8 cellular contexts compared by ENCODE assay signal in genomic region chr17:69325518-69326301, GRCh38. TPM values are rescaled to one million over a fixed set of nuclear protein-coding genes. Genes with fewer than 3 reads are reported as not detected.
DNase-seq lines count a peak whose midpoint lies in the region; ATAC-seq and TF ChIP-seq lines count a peak whose summit lies in the region.

No MANE protein-coding gene starts in this region.

- no peak overlapping the region for H2AFZ ChIP-seq in mesenchymal stem cell (ENCODE audit: low read depth, low read length)

- POLR2A ChIA-PET in A673 (lab: Charles Lee; ENCODE audit: low non-redundant PET): no interaction called here

- no peak overlapping the region for H2BK12ac ChIP-seq in mesenchymal stem cell (ENCODE audit: low read length in 2 of 2)

- H3K36me3 ChIP-seq in A673 (ENCODE audit: insufficient read depth, low read length, poor library complexity, severe bottlenecking) (no peaks in the 10 kb centered on the region), mesenchymal stem cell (ENCODE audit: control insufficient read depth in 1 of 2, insufficient read depth in 2 of 2, low read depth in 1 of 2, low read length in 2 of 2) (no peaks in the 10 kb centered on the region)

- H4K91ac ChIP-seq in mesenchymal stem cell (ENCODE audit: low read length): no peak overlapping the region

- H3K4me3 Mint-ChIP-seq in HFFc6 (peak overlapping the region; percentile 90), brain (peak overlapping the region; percentile 90 to 96 (median 92))

- no peak overlapping the region for H4K8ac ChIP-seq in mesenchymal stem cell (ENCODE audit: low read length)

- H3K4me3 ChIP-seq in A673 (ENCODE audit: low read depth, low read length, poor library complexity, severe bottlenecking) (peak overlapping the region; percentile 75), mesenchymal stem cell (ENCODE audit: insufficient read depth in 1 of 2, low read depth in 1 of 2, low read length in 2 of 2) (peak overlapping the region in 1 of 2 experiments; percentile 89)

- peaks cover 11% of the 10 kb centered on the region for H3K79me1 ChIP-seq in mesenchymal stem cell (replicated peaks; ENCODE audit: low read length, poor library complexity, severe bottlenecking)

- H3K23ac ChIP-seq in mesenchymal stem cell (ENCODE audit: low read length in 2 of 2): no peak overlapping the region

- H3K9ac ChIP-seq in mesenchymal stem cell (ENCODE audit: low read length): peak overlapping the region; percentile 90

- CTCF ChIA-PET in A673 (lab: Charles Lee): interaction anchor here (1.1 kb wide), 1 partner anchor 10 kb away, joined by 3 read pairs; no protein-coding TSS in a partner anchor

- no peak for TF ChIP-seq CTCF in A673 (conservative IDR thresholded peaks at IDR 0.05; ENCODE audit: low read depth, low read length)
- TF ChIP-seq CTCF in HFFc6 (IDR thresholded peaks at IDR 0.05): no peak
- no peak for TF ChIP-seq CTCF in brain (conservative IDR thresholded peaks at IDR 0.05)

- H3K27ac ChIP-seq in A673 (ENCODE audit: low read depth, low read length, poor library complexity, severe bottlenecking) (no peak overlapping the region), mesenchymal stem cell (ENCODE audit: low read length, poor library complexity, severe bottlenecking) (no peak overlapping the region)

- intact Hi-C loops in A673 (cut with micrococcal nuclease; ENCODE audit: unreplicated experiment): no loop called here

- DNase-seq in A673 (ENCODE audit: low spot score) (no peak), HFFc6 (no peak), mesenchymal stem cell (no peak), mucosa of gallbladder (ENCODE audit: low spot score) (no peak)

- H3K14ac ChIP-seq in mesenchymal stem cell (ENCODE audit: low read length in 2 of 2): no peak overlapping the region

- H2BK5ac ChIP-seq in mesenchymal stem cell (ENCODE audit: low read depth, low read length, poor library complexity, severe bottlenecking): no peak overlapping the region

- WGBS in mesenchymal stem cell: 80% methylated on average over 8 of the region's 12 CpGs

- ATAC-seq in GM19023 (IDR thresholded peaks at IDR 0.05; ENCODE audit: unreplicated experiment) (no peak), GM18498 (IDR thresholded peaks at IDR 0.05; ENCODE audit: unreplicated experiment) (no peak), GM18873 (IDR thresholded peaks at IDR 0.05; ENCODE audit: low FRiP score, unreplicated experiment) (no peak)

- no peak overlapping the region for H2BK15ac ChIP-seq in mesenchymal stem cell (ENCODE audit: low read depth, poor library complexity, severe bottlenecking)

- H3K4me1 Mint-ChIP-seq in HFFc6 (ENCODE audit: low read depth) (peaks cover 22% of the 10 kb centered on the region), brain (peaks cover 34% of the 10 kb centered on the region)

- H3K27me3 Mint-ChIP-seq in HFFc6 (ENCODE audit: insufficient read depth): peaks cover 8% of the 10 kb centered on the region
- H3K27me3 Mint-ChIP-seq in brain: peaks cover 22% of the 10 kb centered on the region

- no peaks in the 10 kb centered on the region for H3K9me3 Mint-ChIP-seq in HFFc6
- H3K9me3 Mint-ChIP-seq in brain: peaks cover 0 to 9% (median 0%) of the 10 kb centered on the region in 5 experiments

- H2BK120ac ChIP-seq in mesenchymal stem cell (ENCODE audit: low read depth, low read length): no peak overlapping the region

- H3K9me3 ChIP-seq in A673 (ENCODE audit: low read depth, low read length, poor library complexity, severe bottlenecking) (no peaks in the 10 kb centered on the region), mesenchymal stem cell (ENCODE audit: control insufficient read depth, low read length) (no peaks in the 10 kb centered on the region)

- H3K4me2 ChIP-seq in mesenchymal stem cell (ENCODE audit: low read length, poor library complexity, severe bottlenecking): peak overlapping the region; percentile 97

- H3K27ac Mint-ChIP-seq in HFFc6 (peak overlapping the region; percentile 20; the same call in 1 of the 2 replicates), brain (peak overlapping the region; percentile 25 to 92 (median 58))

- H3K4me1 ChIP-seq in A673 (ENCODE audit: insufficient read depth, low read length, poor library complexity, severe bottlenecking) (peaks cover 5% of the 10 kb centered on the region), mesenchymal stem cell (ENCODE audit: control insufficient read depth, insufficient read depth, low read depth, low read length) (peaks cover 6% of the 10 kb centered on the region)

- H2AK5ac ChIP-seq in mesenchymal stem cell (ENCODE audit: low read length, severe bottlenecking): no peak overlapping the region

- no peak overlapping the region for H3K18ac ChIP-seq in mesenchymal stem cell (ENCODE audit: low read depth in 1 of 2, low read length in 2 of 2)

- no peak overlapping the region for H3K4ac ChIP-seq in mesenchymal stem cell (ENCODE audit: low read depth in 1 of 2, low read length in 2 of 2)

- BruUV-seq in A673 (replicated peaks; lab: Mats Ljungman, UMichigan): no TSS peak

- H3K36me3 Mint-ChIP-seq in HFFc6 (ENCODE audit: low read depth) (no peaks in the 10 kb centered on the region), brain (no peaks in the 10 kb centered on the region)

- H3K27me3 ChIP-seq in A673 (replicated peaks; ENCODE audit: insufficient read depth, low read depth, low read length, poor library complexity) (no peaks in the 10 kb centered on the region), mesenchymal stem cell (ENCODE audit: control insufficient read depth in 1 of 2, insufficient read depth in 1 of 2, low read length in 2 of 2) (no peaks in the 10 kb centered on the region)

RNA-seq across cellular contexts. Expression of gene ABCA5, which starts 1.2 kb away (rescaled TPM):
- total RNA-seq in A673 (2021): 11.7 and 14.7 TPM in 2 replicates
- 1 to 10 TPM; 4.7 to 8.5 (median 5.3) TPM for total RNA-seq in HFFc6 (2021; fragmentation: NEBNext Ultra II Directional; extraction: Animal tissue kit (Norgen Biotek cat#: 25700))
- 3.1 TPM for polyA plus RNA-seq in brain (ENCODE audit: insufficient read depth, low read depth, low replicate concordance)
- 4.3 TPM for polyA plus RNA-seq in mesenchymal stem cell (2013, experiment 1 of 2)
- 3.9 TPM for polyA plus RNA-seq in mesenchymal stem cell (2013, experiment 2 of 2)
- total RNA-seq in mucosa of gallbladder: 22.8 TPM
